10 cellular contexts compared by ENCODE assay signal in the genomic region with DNA sequence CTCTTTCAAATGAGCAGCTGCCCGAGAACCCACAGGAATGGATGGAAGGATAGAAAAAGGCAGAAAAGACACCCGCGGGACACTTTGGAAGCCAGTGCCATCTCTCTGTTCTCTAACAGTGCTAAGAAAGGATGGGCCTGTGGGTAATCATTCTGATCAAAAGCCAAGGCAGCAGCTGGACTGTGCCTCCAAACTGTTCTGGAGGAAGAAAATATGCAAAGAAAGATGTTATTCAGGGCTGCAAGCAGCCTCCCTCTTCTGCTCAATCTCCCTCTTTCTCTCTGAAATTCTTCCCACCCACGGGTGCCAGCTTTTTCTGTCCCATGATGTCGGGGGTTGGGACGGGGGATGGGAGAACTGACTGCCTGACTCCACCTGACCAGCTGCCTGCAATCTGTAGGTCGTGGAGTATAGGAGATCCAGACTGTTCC. TPM values are rescaled to one million over a fixed set of nuclear protein-coding genes. Genes with fewer than 3 reads are reported as not detected.
A peak's percentile ranks its signal among the peaks of the same experiment; 100 is the strongest.
DNase-seq lines count a peak whose midpoint lies in the region; ATAC-seq and TF ChIP-seq lines count a peak whose summit lies in the region.
"Had no signal": no experiment of that assay in that cellular context is flagged by ENCODE, and none has a peak within 500 bp of the region (broad histone marks: within the 10 kb centered on the region; RNA-seq: fewer than 3 reads in every experiment).

No MANE protein-coding gene starts in this region.

- no peaks in the 10 kb centered on the region for H3F3A ChIP-seq in GM23338 (replicated peaks; ENCODE audit: low read depth)

- TF ChIP-seq CTCF in GM23338 (conservative IDR thresholded peaks at IDR 0.05; ENCODE audit: low read depth in 2 of 2) (no peak), ascending aorta (IDR thresholded peaks at IDR 0.05) (no peak)

- H3K79me2 ChIP-seq in GM23338 (replicated peaks; ENCODE audit: insufficient read depth): no peaks in the 10 kb centered on the region

- peaks cover 11% of the 10 kb centered on the region; the same call in 2 of the 3 replicates for H3K4me1 Mint-ChIP-seq in GM23338
- H3K4me1 Mint-ChIP-seq in CD8-positive, alpha-beta memory T cell: no peaks in the 10 kb centered on the region
- no peaks in the 10 kb centered on the region for H3K4me1 Mint-ChIP-seq in activated T-helper 1 cell treated with anti-CD3 and anti-CD28 coated beads, Interleukin-12 subunit alpha, Interleukin-12 subunit beta, Interleukin-2, Interleukin-4 antibody, amounts not matched to agents 30 ng/mL and 10 ng/mL and 1 ng/mL, durations not matched to agents 14 hours and 24 hours and 36 hours (ENCODE audit: low read depth)

- intact Hi-C loops in ascending aorta (cut with DNase I): loop anchor here (2.0 kb wide), 1 partner anchor 34 kb away; no protein-coding TSS in a partner anchor
- intact Hi-C loops in activated T-helper 1 cell treated with anti-CD3 and anti-CD28 coated beads, Interleukin-12 subunit alpha, Interleukin-12 subunit beta, Interleukin-2, Interleukin-4 antibody, amounts not matched to agents 30 ng/mL and 10 ng/mL and 1 ng/mL, durations not matched to agents 14 hours and 24 hours and 36 hours (cut with micrococcal nuclease): no loop called here

- H3K27me3 Mint-ChIP-seq in GM23338 (ENCODE audit: insufficient read depth, low read depth, poor library complexity): peaks cover 5% of the 10 kb centered on the region
- H3K27me3 Mint-ChIP-seq in CD8-positive, alpha-beta memory T cell: peaks cover 5 to 12% of the 10 kb centered on the region in 2 donors
- peaks cover 4% of the 10 kb centered on the region for H3K27me3 Mint-ChIP-seq in activated T-helper 1 cell treated with anti-CD3 and anti-CD28 coated beads, Interleukin-12 subunit alpha, Interleukin-12 subunit beta, Interleukin-2, Interleukin-4 antibody, amounts not matched to agents 30 ng/mL and 10 ng/mL and 1 ng/mL, durations not matched to agents 14 hours and 24 hours and 36 hours (ENCODE audit: insufficient read depth)

- H3K27me3 ChIP-seq in GM23338 (ENCODE audit: insufficient read depth): no peaks in the 10 kb centered on the region
- H3K27me3 ChIP-seq in ascending aorta: no peaks in the 10 kb centered on the region
- H3K27me3 ChIP-seq in layer of hippocampus (ENCODE audit: control insufficient read depth, insufficient read depth, low read length): no peaks in the 10 kb centered on the region
- H3K27me3 ChIP-seq in skeletal muscle satellite cell (ENCODE audit: control insufficient read depth, insufficient read depth, low read length): no peaks in the 10 kb centered on the region
- no peaks in the 10 kb centered on the region for H3K27me3 ChIP-seq in CD8-positive, alpha-beta memory T cell (ENCODE audit: insufficient read depth, low read length, poor library complexity, severe bottlenecking)

- POLR2A ChIA-PET in CD8-positive, alpha-beta memory T cell (lab: Charles Lee): interaction anchor here (0.5 kb wide), 1 partner anchor 36 kb away, joined by 8 read pairs; no protein-coding TSS in a partner anchor

- no peak overlapping the region for H3K4me3 Mint-ChIP-seq in GM23338
- H3K4me3 Mint-ChIP-seq in CD8-positive, alpha-beta memory T cell: no peak overlapping the region
- H3K4me3 Mint-ChIP-seq in activated T-helper 1 cell treated with anti-CD3 and anti-CD28 coated beads, Interleukin-12 subunit alpha, Interleukin-12 subunit beta, Interleukin-2, Interleukin-4 antibody, amounts not matched to agents 30 ng/mL and 10 ng/mL and 1 ng/mL, durations not matched to agents 14 hours and 24 hours and 36 hours: no peak overlapping the region
- H3K4me3 Mint-ChIP-seq: endodermal cell had no signal

- no peaks in the 10 kb centered on the region for H4K20me1 ChIP-seq in GM23338 (replicated peaks; ENCODE audit: insufficient read depth)

- H3K36me3 Mint-ChIP-seq in GM23338 (ENCODE audit: low read depth): peaks cover 6% of the 10 kb centered on the region; the same call in 2 of the 3 replicates
- peaks cover 0 to 2% (median 0%) of the 10 kb centered on the region in 3 donors for H3K36me3 Mint-ChIP-seq in CD8-positive, alpha-beta memory T cell
- no peaks in the 10 kb centered on the region for H3K36me3 Mint-ChIP-seq in activated T-helper 1 cell treated with anti-CD3 and anti-CD28 coated beads, Interleukin-12 subunit alpha, Interleukin-12 subunit beta, Interleukin-2, Interleukin-4 antibody, amounts not matched to agents 30 ng/mL and 10 ng/mL and 1 ng/mL, durations not matched to agents 14 hours and 24 hours and 36 hours (ENCODE audit: low read depth)

- H3K4me3 ChIP-seq in GM23338 (no peak overlapping the region), ascending aorta (no peak overlapping the region), skeletal muscle satellite cell (ENCODE audit: low read length) (no peak overlapping the region)
- no peak overlapping the region for H3K4me3 ChIP-seq in CD8-positive, alpha-beta memory T cell (ENCODE audit: low read length)

- H3K4me2 ChIP-seq in GM23338: no peak overlapping the region
- peak overlapping the region; percentile 26 for H3K4me2 ChIP-seq in skeletal muscle satellite cell (ENCODE audit: low read length)
- H3K4me2 ChIP-seq: KMS-11 had no signal

- no peaks in the 10 kb centered on the region for H3K4me1 ChIP-seq in GM23338 (ENCODE audit: insufficient read depth)
- H3K4me1 ChIP-seq in ascending aorta: peaks cover 0 to 10% of the 10 kb centered on the region in 2 donors
- peaks cover 16% of the 10 kb centered on the region for H3K4me1 ChIP-seq in skeletal muscle satellite cell (ENCODE audit: control insufficient read depth, insufficient read depth, low read length)
- H3K4me1 ChIP-seq in CD8-positive, alpha-beta memory T cell (ENCODE audit: insufficient read depth, low read length): no peaks in the 10 kb centered on the region

- peak overlapping the region; percentile 66 for H2AFZ ChIP-seq in GM23338

- DNase-seq in GM23338 (ENCODE audit: low spot score): no peak
- DNase-seq in ascending aorta (ENCODE audit: low spot score in 2 of 2): no peak
- DNase-seq in CD8-positive, alpha-beta memory T cell: no peak
- no peak for DNase-seq in ecto neural progenitor cell (ENCODE audit: low spot score)
- no peak for DNase-seq in activated T-helper 1 cell treated with anti-CD3 and anti-CD28 coated beads, Interleukin-12 subunit alpha, Interleukin-12 subunit beta, Interleukin-2, Interleukin-4 antibody, amounts not matched to agents 30 ng/mL and 10 ng/mL and 1 ng/mL, durations not matched to agents 14 hours and 24 hours and 36 hours (ENCODE audit: low spot score)
- no peak for DNase-seq in CD1c-positive myeloid dendritic cell (ENCODE audit: extremely low spot score)
- DNase-seq: endodermal cell had no signal

- H3K27ac ChIP-seq in GM23338 (ENCODE audit: low read depth) (no peak overlapping the region), ascending aorta (peak overlapping the region; percentile 75 to 78), layer of hippocampus (ENCODE audit: low read depth, low read length) (peak overlapping the region; percentile 73)
- no peak overlapping the region for H3K27ac ChIP-seq in CD8-positive, alpha-beta memory T cell (ENCODE audit: low read depth, low read length)
- H3K27ac ChIP-seq: KMS-11 had no signal

- H3K27ac Mint-ChIP-seq in GM23338: no peak overlapping the region
- peak overlapping the region in 1 of 8 donors; percentile 68 for H3K27ac Mint-ChIP-seq in CD8-positive, alpha-beta memory T cell
- no peak overlapping the region for H3K27ac Mint-ChIP-seq in activated T-helper 1 cell treated with anti-CD3 and anti-CD28 coated beads, Interleukin-12 subunit alpha, Interleukin-12 subunit beta, Interleukin-2, Interleukin-4 antibody, amounts not matched to agents 30 ng/mL and 10 ng/mL and 1 ng/mL, durations not matched to agents 14 hours and 24 hours and 36 hours
- H3K27ac Mint-ChIP-seq: endodermal cell had no signal

- CTCF ChIA-PET in CD8-positive, alpha-beta memory T cell (lab: Charles Lee): no interaction called here

- no peak for ATAC-seq in GM23338

- no peaks in the 10 kb centered on the region for H3K36me3 ChIP-seq in GM23338 (ENCODE audit: insufficient read depth)
- no peaks in the 10 kb centered on the region for H3K36me3 ChIP-seq in ascending aorta
- no peaks in the 10 kb centered on the region for H3K36me3 ChIP-seq in skeletal muscle satellite cell (ENCODE audit: insufficient read depth, low read length)
- no peaks in the 10 kb centered on the region for H3K36me3 ChIP-seq in CD8-positive, alpha-beta memory T cell (ENCODE audit: insufficient read depth, low read length)

- H3K9me3 ChIP-seq in ascending aorta (no peaks in the 10 kb centered on the region), skeletal muscle satellite cell (replicated peaks; ENCODE audit: low read length) (no peaks in the 10 kb centered on the region)
- H3K9me3 ChIP-seq in CD8-positive, alpha-beta memory T cell (ENCODE audit: low read length): no peaks in the 10 kb centered on the region

- H3K9me3 Mint-ChIP-seq in GM23338: peaks cover 12% of the 10 kb centered on the region; the same call in 2 of the 3 replicates
- peaks cover 0 to 5% (median 2%) of the 10 kb centered on the region in 5 donors for H3K9me3 Mint-ChIP-seq in CD8-positive, alpha-beta memory T cell
- H3K9me3 Mint-ChIP-seq in activated T-helper 1 cell treated with anti-CD3 and anti-CD28 coated beads, Interleukin-12 subunit alpha, Interleukin-12 subunit beta, Interleukin-2, Interleukin-4 antibody, amounts not matched to agents 30 ng/mL and 10 ng/mL and 1 ng/mL, durations not matched to agents 14 hours and 24 hours and 36 hours: no peaks in the 10 kb centered on the region

- no peaks in the 10 kb centered on the region for H3K9me2 ChIP-seq in GM23338 (ENCODE audit: insufficient read depth)

- peak overlapping the region; percentile 1 for H3K9ac ChIP-seq in skeletal muscle satellite cell (ENCODE audit: low read depth, low read length)
- H3K9ac ChIP-seq: KMS-11 had no signal

RNA-seq across cellular contexts. Expression of a gene that starts 37.8 kb away (rescaled TPM):
- total RNA-seq in GM23338 (2014; rRNA removed; shearing (Covaris generic)): 718 and 839 TPM in 2 replicates
- 2,531 and 2,750 TPM in 2 replicates for polyA plus RNA-seq in GM23338 (2016; fragmentation: Nextera tagmentation; extraction: Ambion mirVana)
- 2,353 TPM for total RNA-seq in ascending aorta
- total RNA-seq in skeletal muscle satellite cell (2012; rRNA removed): 1,132 and 1,151 TPM in 2 replicates
- total RNA-seq in CD8-positive, alpha-beta memory T cell: 100 to 1,000 TPM; 490 to 506 TPM
- polyA plus RNA-seq in CD8-positive, alpha-beta memory T cell: 2,741 TPM
- total RNA-seq in activated T-helper 1 cell treated with anti-CD3 and anti-CD28 coated beads, Interleukin-12 subunit alpha, Interleukin-12 subunit beta, Interleukin-2, Interleukin-4 antibody, amounts not matched to agents 30 ng/mL and 10 ng/mL and 1 ng/mL, durations not matched to agents 14 hours and 24 hours and 36 hours: 566 and 580 TPM in 2 replicates

RNA-seq across cellular contexts. Expression of a gene that starts 55.1 kb away (rescaled TPM):
- 0.35 and 0.89 TPM in 2 replicates for total RNA-seq in GM23338 (2014; rRNA removed; shearing (Covaris generic))
- 0.44 and 0.75 TPM in 2 replicates for polyA plus RNA-seq in GM23338 (2016; fragmentation: Nextera tagmentation; extraction: Ambion mirVana)
- 30.9 TPM for total RNA-seq in ascending aorta
- total RNA-seq in skeletal muscle satellite cell (2012; rRNA removed): 3.1 and 6.6 TPM in 2 replicates
- total RNA-seq in CD8-positive, alpha-beta memory T cell: under 1 TPM in 1 of 2 experiments, not detected in 1; 0.09 TPM
- 1.5 TPM for polyA plus RNA-seq in CD8-positive, alpha-beta memory T cell
- total RNA-seq in activated T-helper 1 cell treated with anti-CD3 and anti-CD28 coated beads, Interleukin-12 subunit alpha, Interleukin-12 subunit beta, Interleukin-2, Interleukin-4 antibody, amounts not matched to agents 30 ng/mL and 10 ng/mL and 1 ng/mL, durations not matched to agents 14 hours and 24 hours and 36 hours: 0.29 TPM in 1 of 2 replicates, not detected in the other

Comparison
In these comparisons a context has a peak if more than half of its experiments do, and no peak if none do; other contexts are left out.
1. H3K27ac ChIP-seq: peak in ascending aorta (2 of 2) and layer of hippocampus (single experiment); none in GM23338 (single experiment) and CD8-positive, alpha-beta memory T cell (single experiment).
2. RNA of a gene that starts 55.1 kb away (total RNA-seq): 30.9 TPM in ascending aorta (single experiment); 0.35 to 0.89 TPM in GM23338, 0.09 TPM in CD8-positive, alpha-beta memory T cell and 0.29 TPM in activated T-helper 1 cell treated with anti-CD3 and anti-CD28 coated beads, Interleukin-12 subunit alpha, Interleukin-12 subunit beta, Interleukin-2, Interleukin-4 antibody, amounts not matched to agents 30 ng/mL and 10 ng/mL and 1 ng/mL, durations not matched to agents 14 hours and 24 hours and 36 hours; every median in the first group is over 10 times any median in the second.